In the genomic region with DNA sequence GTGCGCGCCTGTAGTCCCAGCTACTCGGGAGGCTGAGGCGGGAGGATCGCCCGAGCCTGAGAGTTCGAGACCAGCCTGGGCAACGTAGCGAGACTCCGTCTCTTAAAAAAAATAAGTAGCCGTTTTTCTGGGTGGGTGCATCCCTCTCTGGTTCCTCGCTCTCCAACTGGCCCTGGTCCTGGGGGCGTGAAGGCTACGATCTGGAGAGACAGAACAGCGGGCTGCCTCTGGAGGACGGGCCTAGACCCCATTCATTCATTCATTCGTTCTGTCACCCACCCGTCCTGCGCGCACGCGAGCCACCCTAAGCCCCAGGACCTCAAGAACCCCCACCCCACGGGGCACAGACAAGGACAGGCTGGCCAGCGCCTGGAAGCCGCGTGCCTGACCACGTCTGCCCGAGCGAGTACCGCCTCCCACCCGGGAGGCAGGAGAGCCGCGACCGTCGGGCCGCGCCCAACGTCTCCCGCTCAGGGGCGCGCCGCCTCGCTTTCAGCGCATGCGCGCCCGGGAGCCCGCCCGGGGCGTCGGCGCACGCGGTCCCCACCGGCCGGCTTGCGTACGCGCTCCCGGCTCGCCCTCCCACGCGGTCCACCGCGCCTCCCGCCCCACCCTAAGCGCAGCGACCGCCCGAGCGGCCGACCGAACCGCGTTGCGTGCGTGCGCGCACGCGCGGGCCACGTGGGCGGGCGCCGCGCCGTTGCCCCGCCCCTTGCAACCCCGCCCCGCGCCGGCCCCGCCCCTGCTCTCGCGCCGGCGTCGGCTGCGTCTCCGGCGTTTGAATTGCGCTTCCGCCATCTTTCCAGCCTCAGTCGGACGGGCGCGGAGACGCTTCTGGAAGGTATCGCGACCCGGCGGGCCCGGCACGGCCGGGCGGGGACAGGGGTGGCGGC, we compare ENCODE assay signal across 8 cellular contexts. TPM values are rescaled to one million over a fixed set of nuclear protein-coding genes. Genes with fewer than 3 reads are reported as not detected.
DNase-seq lines count a peak whose midpoint lies in the region; TF ChIP-seq lines count a peak whose summit lies in the region.

TSS of gene RAN (plus strand) at position 781 of the 893 bp plus-strand sequence. CDS start 528 bp downstream, outside the sequence.

- POLR2A ChIA-PET in HEK293 (lab: Yijun Ruan, JAX): no interaction called here

- TF ChIP-seq CTCF in HEK293 (tag by site-specific recombination; IDR thresholded peaks at IDR 0.05) (no peak), neutrophil (IDR thresholded peaks at IDR 0.05) (no peak), subcutaneous adipose tissue (IDR thresholded peaks at IDR 0.05; ENCODE audit: low read depth) (no peak)

- CTCF ChIA-PET in HEK293 (lab: Yijun Ruan, JAX): interaction anchor here (0.7 kb wide), 1 partner anchor 905 kb away, joined by 3 read pairs; no protein-coding TSS in a partner anchor

- H3K4me1 ChIP-seq in HEK293 (ENCODE audit: control insufficient read depth, insufficient read depth, low read length) (peaks cover 5% of the 10 kb centered on the region; the same call in 1 of the 2 replicates), neutrophil (ENCODE audit: control insufficient read depth in 1 of 2, insufficient read depth in 1 of 2, low read depth in 1 of 2, low read length in 1 of 2) (peaks cover 23 to 25% of the 10 kb centered on the region in 2 experiments)

- in situ Hi-C loops in SK-MEL-5 (cut with HindIII; ENCODE audit: low pct_unique_long_range_greater_than_20kb, low sequenced_read_pairs): no loop called here

- H3K36me3 ChIP-seq in HEK293 (ENCODE audit: control insufficient read depth in 2 of 2, insufficient read depth in 1 of 2, low read length in 2 of 2) (peaks cover 22 to 41% of the 10 kb centered on the region in 2 experiments), neutrophil (peaks cover 22% of the 10 kb centered on the region)

- peak within 1 kb of the TSS; percentile 82 for H3K4me3 ChIP-seq in HEK293 (ENCODE audit: low read depth, low read length)
- peak within 1 kb of the TSS; percentile 73 to 74 for H3K4me3 ChIP-seq in neutrophil (ENCODE audit: low read depth in 1 of 2, low read length in 1 of 2)

- peaks cover 5% of the 10 kb centered on the region for H3K27me3 ChIP-seq in neutrophil

- DNase-seq in GDM1 (lab: John Stamatoyannopoulos, UW) (peak; percentile 95), MV-4-11 (lab: John Stamatoyannopoulos, UW) (peak; percentile 86), SK-MEL-5 (ENCODE audit: low read depth, low spot score) (peak; percentile 91), foreskin melanocyte (peak; percentile 80)
- peak; percentile 94 for DNase-seq in activated naive CD4-positive, alpha-beta T cell treated with Interleukin-2 at 50 U/mL for 16 hours

- peak within 1 kb of the TSS; percentile 87 for H3K27ac ChIP-seq in HEK293 (ENCODE audit: extremely low read depth, low read depth, low read length)
- peak within 1 kb of the TSS; percentile 74 for H3K27ac ChIP-seq in neutrophil

- H3K9me3 ChIP-seq in HEK293 (ENCODE audit: control insufficient read depth, insufficient read depth, low read depth, low read length): no peaks in the 10 kb centered on the region
- H3K9me3 ChIP-seq in neutrophil: no peaks in the 10 kb centered on the region

TF ChIP-seq in HEK293, 187 proteins besides CTCF, POLR2A, EP300 and RAD21 (continues in another document):
- TF ChIP-seq, protein P1, sequence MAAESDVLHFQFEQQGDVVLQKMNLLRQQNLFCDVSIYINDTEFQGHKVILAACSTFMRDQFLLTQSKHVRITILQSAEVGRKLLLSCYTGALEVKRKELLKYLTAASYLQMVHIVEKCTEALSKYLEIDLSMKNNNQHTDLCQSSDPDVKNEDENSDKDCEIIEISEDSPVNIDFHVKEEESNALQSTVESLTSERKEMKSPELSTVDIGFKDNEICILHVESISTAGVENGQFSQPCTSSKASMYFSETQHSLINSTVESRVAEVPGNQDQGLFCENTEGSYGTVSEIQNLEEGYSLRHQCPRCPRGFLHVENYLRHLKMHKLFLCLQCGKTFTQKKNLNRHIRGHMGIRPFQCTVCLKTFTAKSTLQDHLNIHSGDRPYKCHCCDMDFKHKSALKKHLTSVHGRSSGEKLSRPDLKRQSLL (tag by site-specific recombination; IDR thresholded peaks at IDR 0.05): no peak
- TF ChIP-seq ZNF140 (tag by site-specific recombination; IDR thresholded peaks at IDR 0.05) (no peak), KLF1 (tag by site-specific recombination; IDR thresholded peaks at IDR 0.05) (peak; percentile 51; the same call in 1 of the 2 replicates), ZNF747 (tag by site-specific recombination; IDR thresholded peaks at IDR 0.05) (no peak), PRDM1 (tag by site-specific recombination; IDR thresholded peaks at IDR 0.05) (no peak), ZNF514 (tag by site-specific recombination; IDR thresholded peaks at IDR 0.05) (no peak), EGR2 (tag by site-specific recombination; IDR thresholded peaks at IDR 0.05; ENCODE audit: low read depth) (no peak), SP3 (tag by site-specific recombination; IDR thresholded peaks at IDR 0.05) (no peak), ZNF623 (tag by site-specific recombination; IDR thresholded peaks at IDR 0.05) (no peak), ZNF112 (tag by site-specific recombination; IDR thresholded peaks at IDR 0.05) (no peak), ZNF404 (tag by site-specific recombination; IDR thresholded peaks at IDR 0.05) (no peak), ZNF660 (tag by site-specific recombination; IDR thresholded peaks at IDR 0.05) (no peak), SP2 (tag by site-specific recombination; IDR thresholded peaks at IDR 0.05) (peak; percentile 32), YY2 (tag by site-specific recombination; IDR thresholded peaks at IDR 0.05) (no peak), ZNF37A (tag by site-specific recombination; IDR thresholded peaks at IDR 0.05) (no peak), ZNF292 (tag by site-specific recombination; IDR thresholded peaks at IDR 0.05; ENCODE audit: borderline replicate concordance, low read depth) (no peak), ZNF670 (tag by site-specific recombination; IDR thresholded peaks at IDR 0.05; ENCODE audit: low read depth) (no peak), ZNF132 (tag by site-specific recombination; IDR thresholded peaks at IDR 0.05; ENCODE audit: borderline replicate concordance) (no peak), ZNF639 (tag by site-specific recombination; IDR thresholded peaks at IDR 0.05) (no peak), GFI1B (tag by site-specific recombination; IDR thresholded peaks at IDR 0.05) (no peak), ZNF266 (tag by site-specific recombination; IDR thresholded peaks at IDR 0.05; ENCODE audit: low read depth) (no peak), ZNF391 (tag by site-specific recombination; IDR thresholded peaks at IDR 0.05; ENCODE audit: borderline replicate concordance, low read depth) (no peak), ZNF610 (tag by site-specific recombination; IDR thresholded peaks at IDR 0.05; ENCODE audit: borderline replicate concordance) (no peak), ZNF426 (tag by site-specific recombination; IDR thresholded peaks at IDR 0.05) (no peak), ZNF654 (tag by site-specific recombination; IDR thresholded peaks at IDR 0.05; ENCODE audit: low read depth) (no peak), ZNF792 (tag by site-specific recombination; IDR thresholded peaks at IDR 0.05) (no peak)
- TF ChIP-seq, protein P2, sequence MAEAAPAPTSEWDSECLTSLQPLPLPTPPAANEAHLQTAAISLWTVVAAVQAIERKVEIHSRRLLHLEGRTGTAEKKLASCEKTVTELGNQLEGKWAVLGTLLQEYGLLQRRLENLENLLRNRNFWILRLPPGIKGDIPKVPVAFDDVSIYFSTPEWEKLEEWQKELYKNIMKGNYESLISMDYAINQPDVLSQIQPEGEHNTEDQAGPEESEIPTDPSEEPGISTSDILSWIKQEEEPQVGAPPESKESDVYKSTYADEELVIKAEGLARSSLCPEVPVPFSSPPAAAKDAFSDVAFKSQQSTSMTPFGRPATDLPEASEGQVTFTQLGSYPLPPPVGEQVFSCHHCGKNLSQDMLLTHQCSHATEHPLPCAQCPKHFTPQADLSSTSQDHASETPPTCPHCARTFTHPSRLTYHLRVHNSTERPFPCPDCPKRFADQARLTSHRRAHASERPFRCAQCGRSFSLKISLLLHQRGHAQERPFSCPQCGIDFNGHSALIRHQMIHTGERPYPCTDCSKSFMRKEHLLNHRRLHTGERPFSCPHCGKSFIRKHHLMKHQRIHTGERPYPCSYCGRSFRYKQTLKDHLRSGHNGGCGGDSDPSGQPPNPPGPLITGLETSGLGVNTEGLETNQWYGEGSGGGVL (tag by site-specific recombination; IDR thresholded peaks at IDR 0.05): peak; percentile 33; the same call in 1 of the 2 replicates
- TF ChIP-seq, protein P3, sequence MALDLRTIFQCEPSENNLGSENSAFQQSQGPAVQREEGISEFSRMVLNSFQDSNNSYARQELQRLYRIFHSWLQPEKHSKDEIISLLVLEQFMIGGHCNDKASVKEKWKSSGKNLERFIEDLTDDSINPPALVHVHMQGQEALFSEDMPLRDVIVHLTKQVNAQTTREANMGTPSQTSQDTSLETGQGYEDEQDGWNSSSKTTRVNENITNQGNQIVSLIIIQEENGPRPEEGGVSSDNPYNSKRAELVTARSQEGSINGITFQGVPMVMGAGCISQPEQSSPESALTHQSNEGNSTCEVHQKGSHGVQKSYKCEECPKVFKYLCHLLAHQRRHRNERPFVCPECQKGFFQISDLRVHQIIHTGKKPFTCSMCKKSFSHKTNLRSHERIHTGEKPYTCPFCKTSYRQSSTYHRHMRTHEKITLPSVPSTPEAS (tag by site-specific recombination; IDR thresholded peaks at IDR 0.05): no peak

RNA-seq across cellular contexts. Expression of gene RAN, which starts in this region (rescaled TPM):
- 1,589 and 1,696 TPM in 2 replicates for total RNA-seq in SK-MEL-5 (2014; rRNA removed; shearing (Covaris generic))
- polyA plus RNA-seq in SK-MEL-5 (2015; cell fraction: cytosol; rRNA removed): 660 and 683 TPM in 2 replicates
- polyA plus RNA-seq in SK-MEL-5 (2015; cell fraction: nucleus; rRNA removed): 646 and 764 TPM in 2 replicates
- total RNA-seq in subcutaneous adipose tissue: 100 to 1,000 TPM in 2 of 4 donors, 10 to 100 TPM in 2; 82.3 to 237 (median 128) TPM

Comparison
In these comparisons a context has a peak if more than half of its experiments do, and no peak if none do; other contexts are left out.
1. Peak in every context shown above with its lines: DNase-seq, H3K4me3 ChIP-seq and H3K27ac ChIP-seq.